In the genomic region with DNA sequence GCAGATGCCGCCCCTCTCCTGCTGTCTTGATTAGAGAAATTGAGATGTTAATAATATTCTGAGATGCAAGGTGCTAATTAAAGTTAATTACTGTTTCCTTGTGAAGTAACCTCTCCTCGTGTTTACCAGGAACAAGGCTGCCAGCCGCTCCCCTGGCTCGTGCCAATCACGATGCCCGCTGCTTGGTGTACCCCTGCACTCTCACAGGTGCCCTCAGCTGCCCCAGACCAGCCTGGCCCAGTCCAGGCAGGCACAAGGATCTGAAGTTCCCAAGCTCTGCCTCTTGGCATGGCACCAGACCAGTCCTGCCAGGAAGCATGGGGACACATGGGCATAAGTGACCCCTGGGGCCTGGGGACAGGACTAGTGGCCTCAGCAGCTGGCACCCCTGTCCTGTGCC, we compare ENCODE assay signal across 15 cellular contexts. TPM values are rescaled to one million over a fixed set of nuclear protein-coding genes. Genes with fewer than 3 reads are reported as not detected.
DNase-seq lines count a peak whose midpoint lies in the region; ATAC-seq and TF ChIP-seq lines count a peak whose summit lies in the region.
"Had no signal": no experiment of that assay in that cellular context is flagged by ENCODE, and none has a peak within 500 bp of the region (broad histone marks: within the 10 kb centered on the region; RNA-seq: fewer than 3 reads in every experiment).

No MANE protein-coding gene starts in this region.

- 24% methylated on average over 3 of the region's 6 CpGs for WGBS in right lobe of liver (ENCODE audit: insufficient coverage, low coverage, low lambda C conversion rate, missing lambda C conversion rate)
- WGBS in suprapubic skin = 20% methylated on average over 2 of the region's 6 CpGs

- H3K4me1 ChIP-seq in ascending aorta = no peaks in the 10 kb centered on the region
- peaks cover 0 to 36% (median 8%) of the 10 kb centered on the region in 4 donors for H3K4me1 ChIP-seq in right lobe of liver
- H3K4me1 ChIP-seq in suprapubic skin = peaks cover 37% of the 10 kb centered on the region

- peak overlapping the region; percentile 1 to 27 for H3K27ac ChIP-seq in ascending aorta
- peak overlapping the region in 2 of 3 donors; percentile 32 to 60 for H3K27ac ChIP-seq in right lobe of liver
- peak overlapping the region; percentile 64 for H3K27ac ChIP-seq in suprapubic skin

- H3K36me3 ChIP-seq in ascending aorta = no peaks in the 10 kb centered on the region
- H3K36me3 ChIP-seq in right lobe of liver = no peaks in the 10 kb centered on the region
- H3K36me3 ChIP-seq in suprapubic skin = no peaks in the 10 kb centered on the region

- H3K4me3 ChIP-seq in ascending aorta = no peak overlapping the region
- H3K4me3 ChIP-seq in right lobe of liver = no peak overlapping the region
- no peak overlapping the region for H3K4me3 ChIP-seq in suprapubic skin

- no peaks in the 10 kb centered on the region for H3K27me3 ChIP-seq in ascending aorta
- no peaks in the 10 kb centered on the region for H3K27me3 ChIP-seq in right lobe of liver
- peaks cover 11% of the 10 kb centered on the region for H3K27me3 ChIP-seq in suprapubic skin

- ATAC-seq in right lobe of liver (peak; percentile 69 to 80 (median 79)), GM21619 (IDR thresholded peaks at IDR 0.05; ENCODE audit: unreplicated experiment) (no peak), GM19023 (IDR thresholded peaks at IDR 0.05; ENCODE audit: unreplicated experiment) (no peak), HG03354 (IDR thresholded peaks at IDR 0.05; ENCODE audit: poor library complexity, severe bottlenecking, unreplicated experiment) (no peak)
- ATAC-seq: activated CD4-positive, CD25-positive, alpha-beta regulatory T cell treated with anti-CD3 and anti-CD28 coated beads, Interleukin-2, amount 50 U/mL, for 24 hours; sciatic nerve had no signal

- DNase-seq in NCI-H1417 (lab: John Stamatoyannopoulos, UW) (peak in 2 of 3 experiments; percentile 72 to 76), ascending aorta (ENCODE audit: low spot score in 2 of 2) (no peak), right lobe of liver (peak; percentile 59 to 90 (median 84)), suprapubic skin (ENCODE audit: low spot score in 2 of 2) (no peak), SIG-M5 treated with dmso at 0.1 percent for 504 hours (lab: John Stamatoyannopoulos, UW; ENCODE audit: unreplicated experiment) (no peak)
- DNase-seq: activated naive CD8-positive, alpha-beta T cell treated with anti-CD3 and anti-CD28 coated beads, Interleukin-2, amount 10 ng/mL, durations not matched to agents 7 days and 5 days; CD4-positive, alpha-beta memory T cell; Karpas-422; naive B cell; stimulated activated naive CD4-positive, alpha-beta T cell had no signal

- no peak for TF ChIP-seq EP300 in suprapubic skin (IDR thresholded peaks at IDR 0.05)

- H3K9me3 ChIP-seq in ascending aorta = no peaks in the 10 kb centered on the region
- no peaks in the 10 kb centered on the region for H3K9me3 ChIP-seq in right lobe of liver
- H3K9me3 ChIP-seq in suprapubic skin = no peaks in the 10 kb centered on the region

- intact Hi-C loops in ascending aorta (cut with DNase I) (no loop called here), right lobe of liver (cut with DNase I) (no loop called here)

- TF ChIP-seq CTCF in ascending aorta (IDR thresholded peaks at IDR 0.05) (no peak), right lobe of liver (IDR thresholded peaks at IDR 0.05) (no peak), suprapubic skin (IDR thresholded peaks at IDR 0.05) (no peak)

- TF ChIP-seq POLR2A in right lobe of liver (IDR thresholded peaks at IDR 0.05) (no peak), suprapubic skin (IDR thresholded peaks at IDR 0.05) (no peak)

RNA-seq across cellular contexts. Expression of a gene that starts 36.4 kb away (rescaled TPM):
- total RNA-seq in ascending aorta (165 TPM), right lobe of liver (10 to 100 TPM; 20.8 to 44.1 (median 29.4) TPM), suprapubic skin (100 to 1,000 TPM in 1 of 4 donors, 10 to 100 TPM in 3; 76.2 to 122 (median 89.5) TPM)
- total RNA-seq: activated naive CD8-positive, alpha-beta T cell treated with anti-CD3 and anti-CD28 coated beads, Interleukin-2, amount 10 ng/mL, durations not matched to agents 7 days and 5 days; CD4-positive, alpha-beta memory T cell had no signal

Comparison
In these comparisons a context has a peak if more than half of its experiments do, and no peak if none do; other contexts are left out.
1. DNase-seq: peak in NCI-H1417 (2 of 3) and right lobe of liver (3 of 3); none in ascending aorta (0 of 2), suprapubic skin (0 of 2) and SIG-M5 treated with dmso at 0.1 percent for 504 hours (single experiment).
2. H3K27ac ChIP-seq: peak in every context shown above with its lines; median percentile 64 in suprapubic skin; 46 in right lobe of liver; 14 in ascending aorta.
3. ATAC-seq: peak in right lobe of liver (4 of 4); none in GM21619 (single experiment), GM19023 (single experiment) and HG03354 (single experiment).